In genomic region chr10:61959814-61960213, GRCh38 we compare ENCODE assay signal across 1 cellular context.
TF ChIP-seq lines count a peak whose summit lies in the region.

No MANE protein-coding gene starts in this region.

TF ChIP-seq in IMR-90, 13 proteins besides CTCF, POLR2A, EP300 and RAD21:
- TF ChIP-seq FOS (IDR thresholded peaks at IDR 0.05; ENCODE audit: low read depth, low read length) (no peak), BHLHE40 (IDR thresholded peaks at IDR 0.05; ENCODE audit: low read depth, low read length) (no peak), NFE2L2 (IDR thresholded peaks at IDR 0.05; ENCODE audit: low read depth, low read length) (no peak), MAFK (IDR thresholded peaks at IDR 0.05; ENCODE audit: low read depth, low read length) (no peak)
